In genomic region chr1:214039394-214040018, GRCh38 we compare ENCODE assay signal across 36 cellular contexts. TPM values are rescaled to one million over a fixed set of nuclear protein-coding genes. Genes with fewer than 3 reads are reported as not detected.
"Had no signal": no experiment of that assay in that cellular context is flagged by ENCODE, and none has a peak within 500 bp of the region (broad histone marks: within the 10 kb centered on the region; RNA-seq: fewer than 3 reads in every experiment).

No MANE protein-coding gene starts in this region.

- H3K9me3 ChIP-seq: adrenal gland, body of pancreas, breast epithelium had no signal

- ATAC-seq: activated CD8-positive, alpha-beta T cell treated with anti-CD3 and anti-CD28 coated beads for 36 hours; activated naive CD4-positive, alpha-beta T cell treated with anti-CD3 and anti-CD28 coated beads, Interleukin-2, amount 50 U/mL, for 72 hours; activated T-cell treated with anti-CD3 and anti-CD28 coated beads, Interleukin-2, amount 50 U/mL, for 4 hours; activated T-cell treated with anti-CD3 and anti-CD28 coated beads, Interleukin-2, amount 50 U/mL, for 72 hours; activated T-helper 17 cell treated with anti-CD3 and anti-CD28 coated beads, Interleukin-2, amount 50 U/mL, for 72 hours; body of pancreas; T-cell; T-helper 17 cell had no signal

- H3K27me3 ChIP-seq: adrenal gland, body of pancreas, brain microvascular endothelial cell, breast epithelium had no signal

- H3K36me3 ChIP-seq: adrenal gland, brain microvascular endothelial cell, breast epithelium had no signal

- H3K4me3 ChIP-seq: adrenal gland, body of pancreas, breast epithelium had no signal

- H3K9me3 Mint-ChIP-seq: activated B cell treated with CpG ODN at 0.5 μM for 24 hours; activated CD4-positive, alpha-beta memory T cell treated with anti-CD3 and anti-CD28 coated beads for 36 hours; activated CD4-positive, alpha-beta T cell treated with anti-CD3 and anti-CD28 coated beads, Interleukin-2, amount 10 ng/mL, durations not matched to agents 24 days and 14 days; activated CD8-positive, alpha-beta T cell treated with anti-CD3 and anti-CD28 coated beads for 36 hours; activated naive CD4-positive, alpha-beta T cell treated with anti-CD3 and anti-CD28 coated beads for 36 hours; activated naive CD4-positive, alpha-beta T cell treated with anti-CD3 and anti-CD28 coated beads, Interleukin-2, amount 50 U/mL, for 72 hours; activated naive CD8-positive, alpha-beta T cell treated with anti-CD3 and anti-CD28 coated beads for 36 hours; activated T-cell treated with anti-CD3 and anti-CD28 coated beads, Interleukin-2, amount 50 U/mL, for 4 hours; activated T-helper 1 cell treated with anti-CD3 and anti-CD28 coated beads, Interleukin-12 subunit alpha, Interleukin-12 subunit beta, Interleukin-2, Interleukin-4 antibody, amounts not matched to agents 30 ng/mL and 10 ng/mL and 1 ng/mL, durations not matched to agents 14 hours and 24 hours and 36 hours; activated T-helper 17 cell treated with anti-CD3 and anti-CD28 coated beads, Interleukin-2, amount 50 U/mL, for 72 hours; T-cell; T-helper 2 cell treated with Interferon-gamma antibody and Interleukin-4, amounts not matched to agents 5 μg/mL and 100 μg/mL, for 36 hours had no signal

- H3K27me3 Mint-ChIP-seq: activated B cell treated with CpG ODN at 0.5 μM for 24 hours; activated CD8-positive, alpha-beta T cell treated with anti-CD3 and anti-CD28 coated beads for 36 hours; T-helper 17 cell had no signal

- H3K27ac ChIP-seq: adrenal gland, brain microvascular endothelial cell, breast epithelium, VCaP had no signal

- H3K4me1 ChIP-seq: breast epithelium had no signal

- H3K4me3 Mint-ChIP-seq: activated B cell treated with CpG ODN at 0.5 μM for 24 hours; activated CD4-positive, alpha-beta memory T cell treated with anti-CD3 and anti-CD28 coated beads for 36 hours; activated CD4-positive, alpha-beta T cell treated with anti-CD3 and anti-CD28 coated beads, Interleukin-2, amount 10 ng/mL, durations not matched to agents 24 days and 14 days; activated CD8-positive, alpha-beta T cell treated with anti-CD3 and anti-CD28 coated beads for 36 hours; activated naive CD4-positive, alpha-beta T cell treated with anti-CD3 and anti-CD28 coated beads for 36 hours; activated naive CD8-positive, alpha-beta T cell treated with anti-CD3 and anti-CD28 coated beads for 36 hours; activated T-cell treated with anti-CD3 and anti-CD28 coated beads, Interleukin-2, amount 50 U/mL, for 4 hours; activated T-cell treated with anti-CD3 and anti-CD28 coated beads, Interleukin-2, amount 50 U/mL, for 72 hours; activated T-helper 1 cell treated with anti-CD3 and anti-CD28 coated beads, Interleukin-12 subunit alpha, Interleukin-12 subunit beta, Interleukin-2, Interleukin-4 antibody, amounts not matched to agents 30 ng/mL and 10 ng/mL and 1 ng/mL, durations not matched to agents 14 hours and 24 hours and 36 hours; activated T-helper 17 cell treated with anti-CD3 and anti-CD28 coated beads, Interleukin-2, amount 50 U/mL, for 72 hours; T-cell; T-helper 17 cell; T-helper 2 cell treated with Interferon-gamma antibody and Interleukin-4, amounts not matched to agents 5 μg/mL and 100 μg/mL, for 36 hours had no signal

- DNase-seq: activated B cell treated with CpG ODN at 0.5 μM for 24 hours; activated CD4-positive, alpha-beta memory T cell treated with anti-CD3 and anti-CD28 coated beads for 36 hours; activated CD4-positive, alpha-beta T cell treated with anti-CD3 and anti-CD28 coated beads for 4 hours; activated CD4-positive, alpha-beta T cell treated with anti-CD3 and anti-CD28 coated beads, Interleukin-2, amount 10 ng/mL, durations not matched to agents 24 days and 14 days; activated CD4-positive, alpha-beta T cell treated with anti-CD3 and anti-CD28 coated beads, Interleukin-2, amount 50 U/mL, for 1 hour; activated CD4-positive, alpha-beta T cell treated with anti-CD3 and anti-CD28 coated beads, Interleukin-2, amount 50 U/mL, for 4 hours; activated CD4-positive, CD25-positive, alpha-beta regulatory T cell treated with anti-CD3 and anti-CD28 coated beads, Interleukin-2, amount 50 U/mL, for 72 hours; activated CD8-positive, alpha-beta memory T cell treated with anti-CD3 and anti-CD28 coated beads, Interleukin-2, amount 50 U/mL, for 4 hours; activated CD8-positive, alpha-beta T cell treated with anti-CD3 and anti-CD28 coated beads for 36 hours; activated effector memory CD4-positive, alpha-beta T cell treated with anti-CD3 and anti-CD28 coated beads, Interleukin-2, amount 50 U/mL, for 16 hours; activated gamma-delta T cell treated with Interleukin-2 at 50 U/mL for 16 hours; activated naive CD4-positive, alpha-beta T cell; activated naive CD4-positive, alpha-beta T cell treated with anti-CD3 and anti-CD28 coated beads for 36 hours; activated naive CD4-positive, alpha-beta T cell treated with anti-CD3 and anti-CD28 coated beads, Interleukin-2, amount 50 U/mL, for 16 hours; activated naive CD8-positive, alpha-beta T cell treated with anti-CD3 and anti-CD28 coated beads for 36 hours; activated T-cell treated with anti-CD3 and anti-CD28 coated beads for 4 hours; activated T-cell treated with anti-CD3 and anti-CD28 coated beads, Interleukin-2, amount 50 U/mL, for 1 hour; activated T-cell treated with anti-CD3 and anti-CD28 coated beads, Interleukin-2, amount 50 U/mL, for 4 hours; activated T-cell treated with anti-CD3 and anti-CD28 coated beads, Interleukin-2, amount 50 U/mL, for 72 hours; adrenal gland; amniotic stem cell; aorta; body of pancreas; brain microvascular endothelial cell; central memory CD4-positive, alpha-beta T cell; T-cell; T-helper 17 cell; T-helper 9 cell had no signal

- H3K4me1 Mint-ChIP-seq: activated B cell treated with CpG ODN at 0.5 μM for 24 hours; activated CD4-positive, alpha-beta T cell treated with anti-CD3 and anti-CD28 coated beads, Interleukin-2, amount 10 ng/mL, durations not matched to agents 24 days and 14 days; activated naive CD8-positive, alpha-beta T cell treated with anti-CD3 and anti-CD28 coated beads for 36 hours; activated T-helper 17 cell treated with anti-CD3 and anti-CD28 coated beads, Interleukin-2, amount 50 U/mL, for 72 hours; T-cell; T-helper 17 cell had no signal

- H3K27ac Mint-ChIP-seq: activated B cell treated with CpG ODN at 0.5 μM for 24 hours; activated CD4-positive, alpha-beta memory T cell treated with anti-CD3 and anti-CD28 coated beads for 36 hours; activated CD4-positive, alpha-beta T cell treated with anti-CD3 and anti-CD28 coated beads, Interleukin-2, amount 10 ng/mL, durations not matched to agents 24 days and 14 days; activated CD8-positive, alpha-beta T cell treated with anti-CD3 and anti-CD28 coated beads for 36 hours; activated naive CD4-positive, alpha-beta T cell treated with anti-CD3 and anti-CD28 coated beads for 36 hours; activated naive CD4-positive, alpha-beta T cell treated with anti-CD3 and anti-CD28 coated beads, Interleukin-2, amount 50 U/mL, for 72 hours; activated naive CD8-positive, alpha-beta T cell treated with anti-CD3 and anti-CD28 coated beads for 36 hours; activated T-cell treated with anti-CD3 and anti-CD28 coated beads, Interleukin-2, amount 50 U/mL, for 72 hours; activated T-helper 1 cell treated with anti-CD3 and anti-CD28 coated beads, Interleukin-12 subunit alpha, Interleukin-12 subunit beta, Interleukin-2, Interleukin-4 antibody, amounts not matched to agents 30 ng/mL and 10 ng/mL and 1 ng/mL, durations not matched to agents 14 hours and 24 hours and 36 hours; activated T-helper 17 cell treated with anti-CD3 and anti-CD28 coated beads, Interleukin-2, amount 50 U/mL, for 72 hours; T-cell; T-helper 17 cell; T-helper 2 cell treated with Interferon-gamma antibody and Interleukin-4, amounts not matched to agents 5 μg/mL and 100 μg/mL, for 36 hours had no signal

- H3K36me3 Mint-ChIP-seq: activated CD4-positive, alpha-beta memory T cell treated with anti-CD3 and anti-CD28 coated beads for 36 hours; activated naive CD4-positive, alpha-beta T cell treated with anti-CD3 and anti-CD28 coated beads, Interleukin-2, amount 50 U/mL, for 72 hours; activated naive CD8-positive, alpha-beta T cell treated with anti-CD3 and anti-CD28 coated beads for 36 hours; T-cell had no signal

RNA-seq across cellular contexts. Expression of gene PROX1, which starts 51.7 kb away (rescaled TPM):
- total RNA-seq: activated CD4-positive, alpha-beta T cell treated with anti-CD3 and anti-CD28 coated beads, Interleukin-2, amount 10 ng/mL, durations not matched to agents 24 days and 14 days; activated CD8-positive, alpha-beta memory T cell treated with anti-CD3 and anti-CD28 coated beads for 36 hours; activated naive CD8-positive, alpha-beta T cell treated with anti-CD3 and anti-CD28 coated beads for 36 hours; activated T-helper 1 cell treated with anti-CD3 and anti-CD28 coated beads, Interleukin-12 subunit alpha, Interleukin-12 subunit beta, Interleukin-2, Interleukin-4 antibody, amounts not matched to agents 30 ng/mL and 10 ng/mL and 1 ng/mL, durations not matched to agents 14 hours and 24 hours and 36 hours; T-helper 1 cell treated with Interleukin-12 subunit alpha and Interleukin-12 subunit beta and Interleukin-4 antibody, amounts not matched to agents 30 ng/mL and 1 ng/mL, for 36 hours; T-helper 17 cell had no signal
